Comparison of ENCODE assay signal across 20 cellular contexts in the genomic region with DNA sequence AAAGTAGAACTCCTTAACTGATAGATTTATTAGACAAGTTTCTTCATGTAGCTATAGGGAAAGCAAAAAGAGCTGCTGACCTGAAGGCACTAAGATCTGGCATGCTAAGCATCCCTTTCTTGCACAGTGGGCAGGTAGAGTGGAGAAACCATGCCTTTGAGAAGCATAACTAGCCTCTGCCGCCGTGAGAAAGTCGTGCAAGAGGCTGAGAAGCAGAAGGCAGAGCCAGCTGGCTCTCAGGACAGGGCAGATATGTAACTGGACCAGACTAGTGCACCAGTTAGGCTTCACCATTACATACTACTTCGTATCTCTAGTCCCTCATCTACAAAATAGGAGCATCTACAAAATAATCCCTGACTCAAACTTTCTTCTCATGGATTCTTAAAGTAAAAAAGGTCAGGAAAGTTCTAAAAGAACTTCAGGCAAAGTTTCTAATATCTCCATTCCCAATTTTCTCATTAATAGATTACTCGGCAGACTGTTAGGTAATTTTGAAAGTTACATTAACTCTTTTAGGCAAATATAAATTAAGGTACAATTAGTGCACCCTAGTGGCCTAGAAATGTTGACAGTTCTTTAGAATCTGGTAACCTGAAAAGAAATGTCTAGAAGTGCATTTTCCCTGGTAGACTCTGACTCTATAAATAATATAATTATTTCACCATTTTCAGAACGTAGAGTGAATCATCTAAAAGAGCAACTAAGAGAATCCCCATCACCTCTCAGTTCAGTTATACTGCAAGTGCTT. TPM values are rescaled to one million over a fixed set of nuclear protein-coding genes. Genes with fewer than 3 reads are reported as not detected.
A peak's percentile ranks its signal among the peaks of the same experiment; 100 is the strongest.
DNase-seq lines count a peak whose midpoint lies in the region; ATAC-seq and TF ChIP-seq lines count a peak whose summit lies in the region.
"Had no signal": no experiment of that assay in that cellular context is flagged by ENCODE, and none has a peak within 500 bp of the region (broad histone marks: within the 10 kb centered on the region; RNA-seq: fewer than 3 reads in every experiment).

No MANE protein-coding gene starts in this region.

- no peak for TF ChIP-seq POLR2A in heart left ventricle (IDR thresholded peaks at IDR 0.05)
- TF ChIP-seq POLR2A in spleen (IDR thresholded peaks at IDR 0.05), result no peak

- CTCF ChIA-PET in OCI-LY7 (lab: Charles Lee; ENCODE audit: unreplicated experiment), result no interaction called here

- no peaks in the 10 kb centered on the region for H3K79me2 ChIP-seq in OCI-LY7 (ENCODE audit: insufficient read depth, low read depth, low read length)

- BruUV-seq in OCI-LY7 (replicated peaks; lab: Mats Ljungman, UMichigan), result no TSS peak

- H3K9me2 ChIP-seq in OCI-LY7 (ENCODE audit: insufficient read depth, low read length), result no peaks in the 10 kb centered on the region

- H3K27me3 ChIP-seq in heart left ventricle (peaks cover 0 to 11% (median 0%) of the 10 kb centered on the region in 9 donors), tibial artery (no peaks in the 10 kb centered on the region), spleen (replicated peaks in 1 of 7) (peaks cover 0 to 6% (median 0%) of the 10 kb centered on the region in 7 donors)
- H3K27me3 ChIP-seq: colonic mucosa, SJCRH30, tibial nerve had no signal

- intact Hi-C loops in OCI-LY7 (cut with micrococcal nuclease; ENCODE audit: unreplicated experiment) (no loop called here), heart left ventricle (cut with DNase I) (no loop called here), tibial artery (cut with DNase I; ENCODE audit: low total_unique reads) (no loop called here), spleen (cut with DNase I; ENCODE audit: low total_unique reads) (no loop called here)

- H3K9me3 ChIP-seq in OCI-LY7 (ENCODE audit: low read length), result no peaks in the 10 kb centered on the region
- H3K9me3 ChIP-seq in heart left ventricle, result no peaks in the 10 kb centered on the region
- no peaks in the 10 kb centered on the region for H3K9me3 ChIP-seq in tibial artery
- no peaks in the 10 kb centered on the region for H3K9me3 ChIP-seq in spleen
- H3K9me3 ChIP-seq: Caco-2, colonic mucosa, SJCRH30, tibial nerve had no signal

- H3K4me1 ChIP-seq in OCI-LY7 (ENCODE audit: insufficient read depth, low read length, poor library complexity, severe bottlenecking), result no peaks in the 10 kb centered on the region
- H3K4me1 ChIP-seq in heart left ventricle, result peaks cover 0 to 23% (median 0%) of the 10 kb centered on the region in 12 donors
- peaks cover 0 to 55% (median 6%) of the 10 kb centered on the region in 4 donors for H3K4me1 ChIP-seq in tibial artery
- no peaks in the 10 kb centered on the region for H3K4me1 ChIP-seq in spleen
- H3K4me1 ChIP-seq: Caco-2, colonic mucosa, tibial nerve had no signal

- H4K20me1 ChIP-seq in OCI-LY7 (ENCODE audit: insufficient read depth, low read length), result no peaks in the 10 kb centered on the region

- 32 to 41% (median 36%) methylated on average over 6 of the region's 6 CpGs for WGBS in heart left ventricle, 4 donors
- WGBS in spleen, 5 donors, result 63 to 77% (median 68%) methylated on average over 6 of the region's 6 CpGs

- H3K4me3 ChIP-seq in OCI-LY7 (ENCODE audit: low read depth, low read length, poor library complexity, severe bottlenecking) (no peak overlapping the region), heart left ventricle (peak overlapping the region in 1 of 12 donors; percentile 25), tibial artery (peak overlapping the region; percentile 26 to 30), spleen (no peak overlapping the region)
- H3K4me3 ChIP-seq: colonic mucosa, SJCRH30, tibial nerve had no signal

- POLR2A ChIA-PET in OCI-LY7 (lab: Charles Lee), result interaction anchor here (1.9 kb wide), 1 partner anchor 12 kb away, joined by 5 read pairs; no protein-coding TSS in a partner anchor

- H3K27ac ChIP-seq in OCI-LY7 (ENCODE audit: low read depth, low read length, poor library complexity, severe bottlenecking) (no peak overlapping the region), heart left ventricle (peak overlapping the region in 5 of 12 donors; percentile 6 to 46 (median 10)), tibial artery (peak overlapping the region in 1 of 2 donors; percentile 33), spleen (no peak overlapping the region)
- H3K27ac ChIP-seq: 22Rv1, colonic mucosa, SJCRH30, tibial nerve had no signal

- no peaks in the 10 kb centered on the region for H3K36me3 ChIP-seq in OCI-LY7 (ENCODE audit: insufficient read depth, low read length)
- no peaks in the 10 kb centered on the region for H3K36me3 ChIP-seq in heart left ventricle
- no peaks in the 10 kb centered on the region for H3K36me3 ChIP-seq in tibial artery
- H3K36me3 ChIP-seq in spleen, result no peaks in the 10 kb centered on the region
- H3K36me3 ChIP-seq: colonic mucosa, SJCRH30, tibial nerve had no signal

- H2AFZ ChIP-seq in OCI-LY7 (ENCODE audit: low read length), result no peak overlapping the region

- DNase-seq in DMS 273 (lab: John Stamatoyannopoulos, UW; ENCODE audit: unreplicated experiment) (peak; percentile 36), DMS 273 treated with DMSO at 0.1 percent for 48 hours (lab: John Stamatoyannopoulos, UW) (no peak), OCI-LY7 (ENCODE audit: low spot score) (no peak), heart left ventricle (peak; percentile 8 to 55 (median 21)), tibial artery (no peak), spleen (no peak)
- DNase-seq in activated effector memory CD4-positive, alpha-beta T cell treated with anti-CD3 and anti-CD28 coated beads, Interleukin-2, amount 50 U/mL, for 16 hours, result no peak
- DNase-seq in stimulated activated CD4-positive, alpha-beta T cell treated with anti-CD3 and anti-CD28 coated beads, Interleukin-4, amount 100 ng/mL, for 1 hour, result no peak
- DNase-seq: activated CD4-positive, alpha-beta T cell treated with anti-CD3 and anti-CD28 coated beads, Interleukin-2, amount 50 U/mL, for 48 hours; amygdala; Caco-2; colonic mucosa; KBM-7; NCI-H146; NCI-H524; SJCRH30 had no signal

- ATAC-seq in heart left ventricle, result peak; percentile 67 to 83 (median 82)
- ATAC-seq: esophagus mucosa, left lobe of liver had no signal

- peak; percentile 50 for TF ChIP-seq CTCF in OCI-LY7 (conservative IDR thresholded peaks at IDR 0.05; ENCODE audit: low read length)
- peak in 1 of 12 donors; percentile 16 for TF ChIP-seq CTCF in heart left ventricle (IDR thresholded peaks at IDR 0.05)
- TF ChIP-seq CTCF in tibial artery (IDR thresholded peaks at IDR 0.05), result peak in 1 of 2 experiments; percentile 6
- TF ChIP-seq CTCF in spleen (IDR thresholded peaks at IDR 0.05 in 8 of 11, conservative IDR thresholded peaks at IDR 0.05 in 3 of 11), result no peak

- H3K4me2 ChIP-seq in OCI-LY7 (ENCODE audit: low read length), result no peak overlapping the region

RNA-seq across cellular contexts. Expression of a gene that starts 10.3 kb away (rescaled TPM):
- total RNA-seq in OCI-LY7 (2014; rRNA removed; shearing (Covaris generic)), result not detected in 2 replicates
- total RNA-seq in OCI-LY7 (2022) (not detected in 2 replicates), heart left ventricle (10 to 100 TPM in 7 of 9 donors, 1 to 10 TPM in 2; 9.2 to 29.5 (median 12.8) TPM), spleen (1 to 10 TPM in 2 of 7 donors, under 1 TPM in 5; 0.21 to 1.4 (median 0.59) TPM)
- polyA plus RNA-seq in heart left ventricle (1 to 10 TPM; 1.3 to 2.0 TPM), spleen (under 1 TPM; under 0.01 to 0.02 (median under 0.01) TPM)
- total RNA-seq: Caco-2 had no signal

Comparison
In these comparisons a context has a peak if more than half of its experiments do, and no peak if none do; other contexts are left out.
1. DNase-seq: peak in DMS 273 (single experiment) and heart left ventricle (5 of 5); none in DMS 273 treated with DMSO at 0.1 percent for 48 hours (single experiment), OCI-LY7 (single experiment), tibial artery (0 of 2), activated effector memory CD4-positive, alpha-beta T cell treated with anti-CD3 and anti-CD28 coated beads, Interleukin-2, amount 50 U/mL, for 16 hours (single experiment), stimulated activated CD4-positive, alpha-beta T cell treated with anti-CD3 and anti-CD28 coated beads, Interleukin-4, amount 100 ng/mL, for 1 hour (single experiment) and spleen (single experiment).
2. H3K4me3 ChIP-seq: peak in tibial artery (2 of 2); none in OCI-LY7 (single experiment) and spleen (0 of 8).
3. RNA of a gene that starts 10.3 kb away (total RNA-seq): 9.2 to 29.5 TPM in heart left ventricle; 0.21 to 1.4 TPM in spleen and not detected in OCI-LY7; every median in the first group is over 4 times any median in the second.